ENCODE assay signal across 11 cellular contexts in the genomic region with DNA sequence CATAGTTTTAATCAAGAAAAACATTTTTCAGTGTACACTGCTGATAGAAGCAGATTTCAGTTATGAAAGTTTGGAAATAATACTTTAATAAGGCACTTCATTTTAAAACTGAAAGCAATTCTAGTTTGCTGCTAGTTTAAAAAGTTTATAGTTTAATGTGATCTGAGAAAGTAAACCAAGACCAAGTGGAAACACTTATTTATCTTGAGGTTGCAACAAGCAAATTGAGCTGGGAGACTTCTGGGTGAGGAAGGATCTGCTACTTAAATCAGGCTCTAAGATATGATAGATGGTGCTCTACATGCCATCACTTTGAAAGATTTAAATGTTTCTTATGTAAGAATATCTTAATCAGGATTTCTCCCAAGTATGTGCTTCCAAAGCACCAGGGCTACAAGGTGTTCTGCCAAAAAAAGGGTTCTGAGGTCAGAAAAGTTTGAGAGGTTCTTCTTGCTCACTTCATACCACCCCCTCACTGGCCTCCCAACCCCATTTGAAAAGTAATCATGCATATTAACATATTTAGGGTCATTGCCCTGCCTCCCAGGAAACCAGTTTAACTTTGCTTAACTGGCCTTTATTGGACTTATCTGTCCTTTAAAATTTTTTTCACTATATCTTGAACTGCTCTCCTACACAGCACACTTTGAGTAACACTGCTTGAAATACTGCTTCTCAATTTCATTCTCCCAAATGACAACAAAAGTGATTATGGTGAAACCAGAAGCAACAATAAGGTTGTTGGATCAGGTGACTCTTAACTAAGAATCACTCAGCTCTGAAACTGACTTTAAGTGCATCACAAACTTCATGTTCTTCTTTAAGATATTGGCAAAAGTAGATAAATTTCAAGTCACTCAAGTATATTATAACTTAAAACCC. TPM values are rescaled to one million over a fixed set of nuclear protein-coding genes. Genes with fewer than 3 reads are reported as not detected.
DNase-seq lines count a peak whose midpoint lies in the region; ATAC-seq, FAIRE-seq and TF ChIP-seq lines count a peak whose summit lies in the region.
"Had no signal": no experiment of that assay in that cellular context is flagged by ENCODE, and none has a peak within 500 bp of the region (broad histone marks: within the 10 kb centered on the region; RNA-seq: fewer than 3 reads in every experiment).

No MANE protein-coding gene starts in this region.

- CTCF ChIA-PET in GM12878 (lab: Yijun Ruan, JAX) = interaction anchor here (1.2 to 1.3 kb wide), 2 partner anchors 15 to 126 kb away, joined by 3 to 4 read pairs; partner anchors contain the start of gene SLC44A1
- CTCF ChIA-PET in activated CD4-positive, alpha-beta T cell treated with anti-CD3 and anti-CD28 coated beads, Interleukin-2, amount 10 ng/mL, durations not matched to agents 7 days and 5 days (lab: Charles Lee) = no interaction called here

- RAD21 ChIA-PET in GM12878 (lab: Charles Lee; ENCODE audit: unreplicated experiment) = no interaction called here

- TF ChIP-seq RAD21 in GM12878 (IDR thresholded peaks at IDR 0.05; ENCODE audit: insufficient read depth, low read depth, low read length) = no peak

- intact Hi-C loops in GM12878 (cut with micrococcal nuclease; ENCODE audit: unreplicated experiment) = no loop called here

- no peaks in the 10 kb centered on the region for H4K20me1 ChIP-seq in GM12878 (ENCODE audit: control insufficient read depth, insufficient read depth)

- no peak overlapping the region for H3K4me3 Mint-ChIP-seq in activated CD4-positive, alpha-beta T cell treated with anti-CD3 and anti-CD28 coated beads, Interleukin-2, amount 10 ng/mL, durations not matched to agents 7 days and 5 days
- H3K4me3 Mint-ChIP-seq: dendritic cell treated with granulocyte-macrophage colony-stimulating factor and Interleukin-4, amounts not matched to agents 40 ng/mL and 50 ng/mL, for 4 days had no signal

- in situ Hi-C loops in GM12878 (cut with MboI) = no loop called here

- peaks cover 56% of the 10 kb centered on the region for H3K4me1 Mint-ChIP-seq in activated CD4-positive, alpha-beta T cell treated with anti-CD3 and anti-CD28 coated beads, Interleukin-2, amount 10 ng/mL, durations not matched to agents 7 days and 5 days

- H3K36me3 Mint-ChIP-seq in activated CD4-positive, alpha-beta T cell treated with anti-CD3 and anti-CD28 coated beads, Interleukin-2, amount 10 ng/mL, durations not matched to agents 7 days and 5 days (ENCODE audit: low read depth) = peaks cover 13% of the 10 kb centered on the region

- H3K27me3 Mint-ChIP-seq in activated CD4-positive, alpha-beta T cell treated with anti-CD3 and anti-CD28 coated beads, Interleukin-2, amount 10 ng/mL, durations not matched to agents 7 days and 5 days = no peaks in the 10 kb centered on the region
- H3K27me3 Mint-ChIP-seq: dendritic cell treated with granulocyte-macrophage colony-stimulating factor and Interleukin-4, amounts not matched to agents 40 ng/mL and 50 ng/mL, for 4 days had no signal

- H3K4me3 ChIP-seq in GM12865 (ENCODE audit: low read depth, low read length) (no peak overlapping the region), GM12878 (no peak overlapping the region)
- H3K4me3 ChIP-seq: ovary had no signal

- FAIRE-seq in GM12878 (lab: Jason Lieb, UNC) = no peak

- H3K27ac Mint-ChIP-seq in activated CD4-positive, alpha-beta T cell treated with anti-CD3 and anti-CD28 coated beads, Interleukin-2, amount 10 ng/mL, durations not matched to agents 7 days and 5 days = no peak overlapping the region
- H3K27ac Mint-ChIP-seq: dendritic cell treated with granulocyte-macrophage colony-stimulating factor and Interleukin-4, amounts not matched to agents 40 ng/mL and 50 ng/mL, for 4 days had no signal

- peak overlapping the region; percentile 66 for H3K27ac ChIP-seq in GM12878 (ENCODE audit: control insufficient read depth, insufficient read depth)

- H3K9ac ChIP-seq in GM12878 (ENCODE audit: control insufficient read depth, insufficient read depth, low read length) = peak overlapping the region; percentile 19; the same call in 1 of the 2 replicates

- POLR2A ChIA-PET in GM12878 (lab: Charles Lee) = no interaction called here
- POLR2A ChIA-PET in activated CD4-positive, alpha-beta T cell treated with anti-CD3 and anti-CD28 coated beads, Interleukin-2, amount 10 ng/mL, durations not matched to agents 7 days and 5 days (lab: Charles Lee) = no interaction called here

- no TSS peak for BruUV-seq in GM12878 (replicated peaks; lab: Mats Ljungman, UMichigan)

- peaks cover 3% of the 10 kb centered on the region for H3K79me2 ChIP-seq in GM12878 (ENCODE audit: control insufficient read depth, insufficient read depth, low read length)

- H3K9me3 Mint-ChIP-seq in activated CD4-positive, alpha-beta T cell treated with anti-CD3 and anti-CD28 coated beads, Interleukin-2, amount 10 ng/mL, durations not matched to agents 7 days and 5 days = no peaks in the 10 kb centered on the region
- H3K9me3 Mint-ChIP-seq: dendritic cell treated with granulocyte-macrophage colony-stimulating factor and Interleukin-4, amounts not matched to agents 40 ng/mL and 50 ng/mL, for 4 days had no signal

- TF ChIP-seq POLR2A in GM12878 (IDR thresholded peaks at IDR 0.05; ENCODE audit: low read depth, low read length) = no peak

- peaks cover 34% of the 10 kb centered on the region for H3K4me1 ChIP-seq in GM12878 (ENCODE audit: control insufficient read depth, insufficient read depth, low read length)

- peak; percentile 34 for DNase-seq in GM12865 (ENCODE audit: low read depth)
- DNase-seq in GM12878 (ENCODE audit: low read depth, low spot score) = no peak
- no peak for DNase-seq in omental fat pad (ENCODE audit: low spot score)
- DNase-seq in NCI-H2227 treated with DMSO at 0.1 percent for 48 hours (lab: John Stamatoyannopoulos, UW) = no peak
- DNase-seq in activated CD4-positive, alpha-beta T cell treated with anti-CD3 and anti-CD28 coated beads, Interleukin-2, amount 10 ng/mL, durations not matched to agents 7 days and 5 days = no peak
- no peak for DNase-seq in NK-92 treated with Interleukin-12 subunit alpha and Interleukin-12 subunit beta, amount 100 ng/mL, for 24 hours (lab: John Stamatoyannopoulos, UW)
- DNase-seq: foreskin melanocyte had no signal

- ATAC-seq in HG02678 (IDR thresholded peaks at IDR 0.05; ENCODE audit: unreplicated experiment) (peak; percentile 31), GM12878 (peak; percentile 39), omental fat pad (ENCODE audit: low FRiP score) (peak; percentile 86), GM21576 (IDR thresholded peaks at IDR 0.05; ENCODE audit: unreplicated experiment) (no peak)

- no peak overlapping the region; the same call in 1 of the 2 replicates for H2AFZ ChIP-seq in GM12878 (ENCODE audit: control insufficient read depth, low read depth, low read length)

- H3K4me2 ChIP-seq in GM12878 (ENCODE audit: control insufficient read depth, insufficient read depth) = peak overlapping the region; percentile 46

- no peak for TF ChIP-seq EP300 in GM12878 (IDR thresholded peaks at IDR 0.05; ENCODE audit: borderline replicate concordance in 1 of 2, control insufficient read depth in 1 of 2, low read depth in 2 of 2, low read length in 2 of 2)

- TF ChIP-seq CTCF in GM12865 (IDR thresholded peaks at IDR 0.05; ENCODE audit: insufficient read depth, low read depth, low read length, missing control alignments) = no peak
- no peak for TF ChIP-seq CTCF in GM12878 (IDR thresholded peaks at IDR 0.05 in 2 of 3, conservative IDR thresholded peaks at IDR 0.05 in 1 of 3; ENCODE audit: control insufficient read depth in 2 of 3, extremely low read depth in 1 of 3, insufficient read depth in 1 of 3, low read depth in 3 of 3, low read length in 3 of 3)
- TF ChIP-seq CTCF in omental fat pad (IDR thresholded peaks at IDR 0.05) = no peak

- no peaks in the 10 kb centered on the region for H3K9me3 ChIP-seq in GM12878 (replicated peaks; ENCODE audit: control insufficient read depth, insufficient read depth, low read length)
- H3K9me3 ChIP-seq: ovary had no signal

- SMC1A ChIA-PET in GM12878 (lab: Charles Lee; ENCODE audit: uncharacterized antibody, unreplicated experiment) = interaction anchor here (0.7 to 2.1 kb wide), 6 partner anchors 9 to 145 kb away, joined by 3 to 6 read pairs (median 4); no protein-coding TSS in a partner anchor

- no peaks in the 10 kb centered on the region for H3K36me3 ChIP-seq in GM12878 (ENCODE audit: control insufficient read depth in 2 of 2, insufficient read depth in 2 of 2, low read length in 1 of 2)
- H3K36me3 ChIP-seq: ovary had no signal

- no peaks in the 10 kb centered on the region for H3K27me3 ChIP-seq in GM12878 (replicated peaks in 1 of 2; ENCODE audit: control insufficient read depth in 2 of 2, insufficient read depth in 2 of 2, low read length in 1 of 2)
- H3K27me3 ChIP-seq: ovary had no signal

TF ChIP-seq in GM12878, 131 proteins besides CTCF, POLR2A, EP300 and RAD21 (continues in another document):
- TF ChIP-seq RUNX3 (IDR thresholded peaks at IDR 0.05; ENCODE audit: low read length) (no peak), LARP7 (IDR thresholded peaks at IDR 0.05) (no peak)

RNA-seq across cellular contexts. Expression of gene SLC44A1, which starts 15.5 kb away (rescaled TPM):
- 21.4 and 23.9 TPM in 2 replicates for total RNA-seq in GM12878 (2013; cell fraction: nucleolus; rRNA removed)
- total RNA-seq in GM12878 (2014; rRNA removed) = 14.4 and 15.4 TPM in 2 replicates
- total RNA-seq in GM12878 (2014; rRNA removed; fragmentation: Illumina TruSeq; extraction: Trizol) = 13.4 TPM in 2 replicates
- total RNA-seq in GM12878 (2021) = 21.2 and 22.6 TPM in 2 replicates
- polyA plus RNA-seq in GM12878 (2011; ENCODE audit: low read depth) = 9.2 TPM
- polyA plus RNA-seq in GM12878 (2011; rRNA removed) = 11.5 and 14.5 TPM in 2 replicates
- 9.0 and 10.3 TPM in 2 replicates for polyA plus RNA-seq in GM12878 (2011; cell fraction: cytosol; rRNA removed)
- polyA plus RNA-seq in GM12878 (2011; cell fraction: nucleus; rRNA removed) = 3.5 and 4.3 TPM in 2 replicates
- 9.1 and 12.0 TPM in 2 replicates for polyA plus RNA-seq in GM12878 (2012)
- polyA plus RNA-seq in GM12878 (2014; fragmentation: Illumina TruSeq; extraction: Trizol) = 13.3 and 15.0 TPM in 2 replicates
- polyA plus RNA-seq in GM12878 (2014; fragmentation: Nextera tagmentation; extraction: Ambion mirVana) = 1 to 10 TPM; 5.0 to 5.2 TPM
- polyA plus RNA-seq in GM12878 (2014; rRNA removed) = 9.5 and 11.5 TPM in 2 replicates
- 10 to 100 TPM in 1 of 2 experiments, 1 to 10 TPM in 1; 2.4 to 15.6 TPM for polyA plus RNA-seq in GM12878 (2016; fragmentation: Nextera tagmentation; extraction: Ambion mirVana)
- 27.1 and 32.2 TPM in 2 replicates for polyA minus RNA-seq in GM12878 (2011; rRNA and poly(A)+ RNA removed)
- 6.1 and 8.7 TPM in 2 replicates for polyA minus RNA-seq in GM12878 (2011; cell fraction: cytosol; rRNA and poly(A)+ RNA removed)
- polyA minus RNA-seq in GM12878 (2011; cell fraction: nucleus; rRNA and poly(A)+ RNA removed) = 4.8 and 7.1 TPM in 2 replicates
- total RNA-seq in omental fat pad = 10 to 100 TPM; 35.4 to 62.3 (median 48.2) TPM
- 10 to 100 TPM; 19.6 to 21.8 TPM for total RNA-seq in activated CD4-positive, alpha-beta T cell treated with anti-CD3 and anti-CD28 coated beads, Interleukin-2, amount 10 ng/mL, durations not matched to agents 7 days and 5 days
